In the genomic region with DNA sequence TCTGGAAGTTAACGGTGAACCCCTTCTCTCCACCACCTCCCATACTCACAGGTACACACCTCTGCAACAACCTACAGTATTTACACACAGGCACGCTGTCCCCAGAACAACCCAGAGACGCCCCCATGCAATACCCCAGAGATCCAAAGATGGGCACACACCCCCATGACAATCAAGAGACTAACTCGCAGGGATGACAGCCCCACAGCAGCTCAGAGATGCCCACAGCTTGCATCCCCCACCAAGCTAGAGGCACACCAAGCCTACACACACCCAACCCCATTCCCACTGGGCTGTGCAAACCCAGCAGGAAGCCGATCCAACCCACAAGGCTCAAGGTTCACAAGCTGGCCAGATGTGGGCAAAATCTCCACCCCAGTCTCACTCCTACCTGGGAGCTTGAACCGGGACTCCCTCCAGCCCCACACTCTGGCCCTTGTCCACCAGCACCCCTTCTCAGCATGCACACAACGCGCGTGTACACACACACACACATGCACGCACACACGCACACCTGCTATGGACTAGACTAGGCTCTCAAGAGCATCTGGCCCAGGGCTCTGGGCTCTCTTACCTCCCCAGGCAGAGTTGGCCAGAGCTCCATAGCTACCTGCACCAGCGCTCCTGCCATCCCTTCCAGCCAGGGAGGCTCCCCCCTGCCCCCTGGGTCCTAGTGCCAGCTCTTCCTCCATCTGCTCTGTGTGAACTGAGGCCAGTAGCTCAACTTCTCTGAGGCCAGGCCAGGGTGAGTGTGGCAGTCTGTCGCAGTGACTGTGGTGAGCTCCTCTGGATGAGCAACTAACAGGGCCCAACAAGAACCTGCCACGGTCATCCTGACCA, we compare ENCODE assay signal across 1 cellular context.
A peak's percentile ranks its signal among the peaks of the same experiment; 100 is the strongest.
TF ChIP-seq lines count a peak whose summit lies in the region.

No MANE protein-coding gene starts in this region.

TF ChIP-seq in HepG2, 621 proteins besides CTCF, POLR2A, EP300 and RAD21 (continued from another document and continues in another):
- TF ChIP-seq ZNF234 (CRISPR knock-in tag; conservative IDR thresholded peaks at IDR 0.05) (no peak), RNF2 (conservative IDR thresholded peaks at IDR 0.05; ENCODE audit: low read depth) (no peak), KLF13 (CRISPR knock-in tag; IDR thresholded peaks at IDR 0.05) (0 out of 2 replicates have a peak, but pooled peaks have one; percentile 32), SP5 (CRISPR knock-in tag; IDR thresholded peaks at IDR 0.05; ENCODE audit: borderline replicate concordance, low read depth) (no peak), SCMH1 (CRISPR knock-in tag; IDR thresholded peaks at IDR 0.05; ENCODE audit: borderline replicate concordance) (no peak), ZNF776 (CRISPR knock-in tag; IDR thresholded peaks at IDR 0.05) (no peak), NFE2L2 (IDR thresholded peaks at IDR 0.05; ENCODE audit: low read length) (no peak), NKX3-1 (CRISPR knock-in tag; IDR thresholded peaks at IDR 0.05) (0 out of 2 replicates have a peak, but pooled peaks have one; percentile 62), KDM5B (CRISPR knock-in tag; IDR thresholded peaks at IDR 0.05; ENCODE audit: borderline replicate concordance) (peak; percentile 32; the same call in 1 of the 2 replicates), ZNF296 (CRISPR knock-in tag; conservative IDR thresholded peaks at IDR 0.05) (no peak), HNRNPL (IDR thresholded peaks at IDR 0.05; ENCODE audit: low read depth, low read length) (peak; percentile 85), ZNF720 (CRISPR knock-in tag; IDR thresholded peaks at IDR 0.05) (no peak), ZNF737 (CRISPR knock-in tag; IDR thresholded peaks at IDR 0.05; ENCODE audit: borderline replicate concordance) (no peak), MED1 (CRISPR knock-in tag; IDR thresholded peaks at IDR 0.05) (peak; percentile 24; the same call in 1 of the 2 replicates), ZNF781 (CRISPR knock-in tag; IDR thresholded peaks at IDR 0.05; ENCODE audit: borderline replicate concordance, not compliant biosample characterization) (no peak), ZNF460 (CRISPR knock-in tag; IDR thresholded peaks at IDR 0.05; ENCODE audit: borderline replicate concordance) (no peak), SMAD3 (CRISPR knock-in tag; IDR thresholded peaks at IDR 0.05) (no peak), HDAC1 (CRISPR knock-in tag; IDR thresholded peaks at IDR 0.05) (peak; percentile 65), SAFB2 (CRISPR knock-in tag; IDR thresholded peaks at IDR 0.05; ENCODE audit: borderline replicate concordance, low read depth) (no peak), ARNT (IDR thresholded peaks at IDR 0.05) (no peak), KDM6A (CRISPR knock-in tag; IDR thresholded peaks at IDR 0.05; ENCODE audit: low read depth) (no peak), ZFYVE20 (CRISPR knock-in tag; IDR thresholded peaks at IDR 0.05; ENCODE audit: borderline replicate concordance, low read depth) (no peak), SRF (IDR thresholded peaks at IDR 0.05; ENCODE audit: low read depth, low read length) (no peak), GFI1 (CRISPR knock-in tag; IDR thresholded peaks at IDR 0.05; ENCODE audit: borderline replicate concordance) (0 out of 2 replicates have a peak, but pooled peaks have one; percentile 16), CBX1 (IDR thresholded peaks at IDR 0.05; ENCODE audit: low read depth) (no peak), ZNF777 (CRISPR knock-in tag; IDR thresholded peaks at IDR 0.05) (no peak), TEAD3 (CRISPR knock-in tag; optimal IDR thresholded peaks at IDR 0.05; ENCODE audit: borderline replicate concordance) (no peak), HHEX (CRISPR knock-in tag; IDR thresholded peaks at IDR 0.05) (no peak), ZNF430 (CRISPR knock-in tag; IDR thresholded peaks at IDR 0.05) (peak; percentile 75), PAX8 (CRISPR knock-in tag; IDR thresholded peaks at IDR 0.05; ENCODE audit: borderline replicate concordance) (no peak), MAFG (CRISPR knock-in tag; IDR thresholded peaks at IDR 0.05) (no peak), ZNF768 (CRISPR knock-in tag; IDR thresholded peaks at IDR 0.05) (peak; percentile 99)
- TF ChIP-seq, protein P1, sequence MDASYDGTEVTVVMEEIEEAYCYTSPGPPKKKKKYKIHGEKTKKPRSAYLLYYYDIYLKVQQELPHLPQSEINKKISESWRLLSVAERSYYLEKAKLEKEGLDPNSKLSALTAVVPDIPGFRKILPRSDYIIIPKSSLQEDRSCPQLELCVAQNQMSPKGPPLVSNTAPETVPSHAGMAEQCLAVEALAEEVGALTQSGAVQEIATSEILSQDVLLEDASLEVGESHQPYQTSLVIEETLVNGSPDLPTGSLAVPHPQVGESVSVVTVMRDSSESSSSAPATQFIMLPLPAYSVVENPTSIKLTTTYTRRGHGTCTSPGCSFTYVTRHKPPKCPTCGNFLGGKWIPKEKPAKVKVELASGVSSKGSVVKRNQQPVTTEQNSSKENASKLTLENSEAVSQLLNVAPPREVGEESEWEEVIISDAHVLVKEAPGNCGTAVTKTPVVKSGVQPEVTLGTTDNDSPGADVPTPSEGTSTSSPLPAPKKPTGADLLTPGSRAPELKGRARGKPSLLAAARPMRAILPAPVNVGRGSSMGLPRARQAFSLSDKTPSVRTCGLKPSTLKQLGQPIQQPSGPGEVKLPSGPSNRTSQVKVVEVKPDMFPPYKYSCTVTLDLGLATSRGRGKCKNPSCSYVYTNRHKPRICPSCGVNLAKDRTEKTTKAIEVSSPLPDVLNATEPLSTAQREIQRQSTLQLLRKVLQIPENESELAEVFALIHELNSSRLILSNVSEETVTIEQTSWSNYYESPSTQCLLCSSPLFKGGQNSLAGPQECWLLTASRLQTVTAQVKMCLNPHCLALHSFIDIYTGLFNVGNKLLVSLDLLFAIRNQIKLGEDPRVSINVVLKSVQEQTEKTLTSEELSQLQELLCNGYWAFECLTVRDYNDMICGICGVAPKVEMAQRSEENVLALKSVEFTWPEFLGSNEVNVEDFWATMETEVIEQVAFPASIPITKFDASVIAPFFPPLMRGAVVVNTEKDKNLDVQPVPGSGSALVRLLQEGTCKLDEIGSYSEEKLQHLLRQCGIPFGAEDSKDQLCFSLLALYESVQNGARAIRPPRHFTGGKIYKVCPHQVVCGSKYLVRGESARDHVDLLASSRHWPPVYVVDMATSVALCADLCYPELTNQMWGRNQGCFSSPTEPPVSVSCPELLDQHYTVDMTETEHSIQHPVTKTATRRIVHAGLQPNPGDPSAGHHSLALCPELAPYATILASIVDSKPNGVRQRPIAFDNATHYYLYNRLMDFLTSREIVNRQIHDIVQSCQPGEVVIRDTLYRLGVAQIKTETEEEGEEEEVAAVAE (CRISPR knock-in tag; IDR thresholded peaks at IDR 0.05; ENCODE audit: borderline replicate concordance): no peak
- TF ChIP-seq, protein P2, sequence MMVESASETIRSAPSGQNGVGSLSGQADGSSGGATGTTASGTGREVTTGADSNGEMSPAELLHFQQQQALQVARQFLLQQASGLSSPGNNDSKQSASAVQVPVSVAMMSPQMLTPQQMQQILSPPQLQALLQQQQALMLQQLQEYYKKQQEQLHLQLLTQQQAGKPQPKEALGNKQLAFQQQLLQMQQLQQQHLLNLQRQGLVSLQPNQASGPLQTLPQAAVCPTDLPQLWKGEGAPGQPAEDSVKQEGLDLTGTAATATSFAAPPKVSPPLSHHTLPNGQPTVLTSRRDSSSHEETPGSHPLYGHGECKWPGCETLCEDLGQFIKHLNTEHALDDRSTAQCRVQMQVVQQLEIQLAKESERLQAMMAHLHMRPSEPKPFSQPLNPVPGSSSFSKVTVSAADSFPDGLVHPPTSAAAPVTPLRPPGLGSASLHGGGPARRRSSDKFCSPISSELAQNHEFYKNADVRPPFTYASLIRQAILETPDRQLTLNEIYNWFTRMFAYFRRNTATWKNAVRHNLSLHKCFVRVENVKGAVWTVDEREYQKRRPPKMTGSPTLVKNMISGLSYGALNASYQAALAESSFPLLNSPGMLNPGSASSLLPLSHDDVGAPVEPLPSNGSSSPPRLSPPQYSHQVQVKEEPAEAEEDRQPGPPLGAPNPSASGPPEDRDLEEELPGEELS (CRISPR knock-in tag; IDR thresholded peaks at IDR 0.05): peak; percentile 17; the same call in 1 of the 2 replicates
- TF ChIP-seq, protein P3, sequence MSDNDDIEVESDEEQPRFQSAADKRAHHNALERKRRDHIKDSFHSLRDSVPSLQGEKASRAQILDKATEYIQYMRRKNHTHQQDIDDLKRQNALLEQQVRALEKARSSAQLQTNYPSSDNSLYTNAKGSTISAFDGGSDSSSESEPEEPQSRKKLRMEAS (IDR thresholded peaks at IDR 0.05): no peak
- TF ChIP-seq, protein P4, sequence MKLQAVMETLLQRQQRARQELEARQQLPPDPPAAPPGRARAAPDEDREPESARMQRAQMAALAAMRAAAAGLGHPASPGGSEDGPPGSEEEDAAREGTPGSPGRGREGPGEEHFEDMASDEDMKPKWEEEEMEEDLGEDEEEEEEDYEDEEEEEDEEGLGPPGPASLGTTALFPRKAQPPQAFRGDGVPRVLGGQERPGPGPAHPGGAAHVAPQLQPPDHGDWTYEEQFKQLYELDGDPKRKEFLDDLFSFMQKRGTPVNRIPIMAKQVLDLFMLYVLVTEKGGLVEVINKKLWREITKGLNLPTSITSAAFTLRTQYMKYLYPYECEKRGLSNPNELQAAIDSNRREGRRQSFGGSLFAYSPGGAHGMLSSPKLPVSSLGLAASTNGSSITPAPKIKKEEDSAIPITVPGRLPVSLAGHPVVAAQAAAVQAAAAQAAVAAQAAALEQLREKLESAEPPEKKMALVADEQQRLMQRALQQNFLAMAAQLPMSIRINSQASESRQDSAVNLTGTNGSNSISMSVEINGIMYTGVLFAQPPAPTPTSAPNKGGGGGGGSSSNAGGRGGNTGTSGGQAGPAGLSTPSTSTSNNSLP (IDR thresholded peaks at IDR 0.05; ENCODE audit: low read depth, low read length): no peak
- TF ChIP-seq, protein P5, sequence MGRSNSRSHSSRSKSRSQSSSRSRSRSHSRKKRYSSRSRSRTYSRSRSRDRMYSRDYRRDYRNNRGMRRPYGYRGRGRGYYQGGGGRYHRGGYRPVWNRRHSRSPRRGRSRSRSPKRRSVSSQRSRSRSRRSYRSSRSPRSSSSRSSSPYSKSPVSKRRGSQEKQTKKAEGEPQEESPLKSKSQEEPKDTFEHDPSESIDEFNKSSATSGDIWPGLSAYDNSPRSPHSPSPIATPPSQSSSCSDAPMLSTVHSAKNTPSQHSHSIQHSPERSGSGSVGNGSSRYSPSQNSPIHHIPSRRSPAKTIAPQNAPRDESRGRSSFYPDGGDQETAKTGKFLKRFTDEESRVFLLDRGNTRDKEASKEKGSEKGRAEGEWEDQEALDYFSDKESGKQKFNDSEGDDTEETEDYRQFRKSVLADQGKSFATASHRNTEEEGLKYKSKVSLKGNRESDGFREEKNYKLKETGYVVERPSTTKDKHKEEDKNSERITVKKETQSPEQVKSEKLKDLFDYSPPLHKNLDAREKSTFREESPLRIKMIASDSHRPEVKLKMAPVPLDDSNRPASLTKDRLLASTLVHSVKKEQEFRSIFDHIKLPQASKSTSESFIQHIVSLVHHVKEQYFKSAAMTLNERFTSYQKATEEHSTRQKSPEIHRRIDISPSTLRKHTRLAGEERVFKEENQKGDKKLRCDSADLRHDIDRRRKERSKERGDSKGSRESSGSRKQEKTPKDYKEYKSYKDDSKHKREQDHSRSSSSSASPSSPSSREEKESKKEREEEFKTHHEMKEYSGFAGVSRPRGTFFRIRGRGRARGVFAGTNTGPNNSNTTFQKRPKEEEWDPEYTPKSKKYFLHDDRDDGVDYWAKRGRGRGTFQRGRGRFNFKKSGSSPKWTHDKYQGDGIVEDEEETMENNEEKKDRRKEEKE (IDR thresholded peaks at IDR 0.05): no peak
- TF ChIP-seq, protein P6, sequence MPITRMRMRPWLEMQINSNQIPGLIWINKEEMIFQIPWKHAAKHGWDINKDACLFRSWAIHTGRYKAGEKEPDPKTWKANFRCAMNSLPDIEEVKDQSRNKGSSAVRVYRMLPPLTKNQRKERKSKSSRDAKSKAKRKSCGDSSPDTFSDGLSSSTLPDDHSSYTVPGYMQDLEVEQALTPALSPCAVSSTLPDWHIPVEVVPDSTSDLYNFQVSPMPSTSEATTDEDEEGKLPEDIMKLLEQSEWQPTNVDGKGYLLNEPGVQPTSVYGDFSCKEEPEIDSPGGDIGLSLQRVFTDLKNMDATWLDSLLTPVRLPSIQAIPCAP (CRISPR knock-in tag; IDR thresholded peaks at IDR 0.05; ENCODE audit: low read depth): no peak
- TF ChIP-seq, protein P7, sequence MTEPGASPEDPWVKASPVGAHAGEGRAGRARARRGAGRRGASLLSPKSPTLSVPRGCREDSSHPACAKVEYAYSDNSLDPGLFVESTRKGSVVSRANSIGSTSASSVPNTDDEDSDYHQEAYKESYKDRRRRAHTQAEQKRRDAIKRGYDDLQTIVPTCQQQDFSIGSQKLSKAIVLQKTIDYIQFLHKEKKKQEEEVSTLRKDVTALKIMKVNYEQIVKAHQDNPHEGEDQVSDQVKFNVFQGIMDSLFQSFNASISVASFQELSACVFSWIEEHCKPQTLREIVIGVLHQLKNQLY (CRISPR knock-in tag; IDR thresholded peaks at IDR 0.05): no peak
- TF ChIP-seq, protein P8, sequence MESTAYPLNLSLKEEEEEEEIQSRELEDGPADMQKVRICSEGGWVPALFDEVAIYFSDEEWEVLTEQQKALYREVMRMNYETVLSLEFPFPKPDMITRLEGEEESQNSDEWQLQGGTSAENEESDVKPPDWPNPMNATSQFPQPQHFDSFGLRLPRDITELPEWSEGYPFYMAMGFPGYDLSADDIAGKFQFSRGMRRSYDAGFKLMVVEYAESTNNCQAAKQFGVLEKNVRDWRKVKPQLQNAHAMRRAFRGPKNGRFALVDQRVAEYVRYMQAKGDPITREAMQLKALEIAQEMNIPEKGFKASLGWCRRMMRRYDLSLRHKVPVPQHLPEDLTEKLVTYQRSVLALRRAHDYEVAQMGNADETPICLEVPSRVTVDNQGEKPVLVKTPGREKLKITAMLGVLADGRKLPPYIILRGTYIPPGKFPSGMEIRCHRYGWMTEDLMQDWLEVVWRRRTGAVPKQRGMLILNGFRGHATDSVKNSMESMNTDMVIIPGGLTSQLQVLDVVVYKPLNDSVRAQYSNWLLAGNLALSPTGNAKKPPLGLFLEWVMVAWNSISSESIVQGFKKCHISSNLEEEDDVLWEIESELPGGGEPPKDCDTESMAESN (CRISPR knock-in tag; conservative IDR thresholded peaks at IDR 0.05): no peak
- TF ChIP-seq, protein P9, sequence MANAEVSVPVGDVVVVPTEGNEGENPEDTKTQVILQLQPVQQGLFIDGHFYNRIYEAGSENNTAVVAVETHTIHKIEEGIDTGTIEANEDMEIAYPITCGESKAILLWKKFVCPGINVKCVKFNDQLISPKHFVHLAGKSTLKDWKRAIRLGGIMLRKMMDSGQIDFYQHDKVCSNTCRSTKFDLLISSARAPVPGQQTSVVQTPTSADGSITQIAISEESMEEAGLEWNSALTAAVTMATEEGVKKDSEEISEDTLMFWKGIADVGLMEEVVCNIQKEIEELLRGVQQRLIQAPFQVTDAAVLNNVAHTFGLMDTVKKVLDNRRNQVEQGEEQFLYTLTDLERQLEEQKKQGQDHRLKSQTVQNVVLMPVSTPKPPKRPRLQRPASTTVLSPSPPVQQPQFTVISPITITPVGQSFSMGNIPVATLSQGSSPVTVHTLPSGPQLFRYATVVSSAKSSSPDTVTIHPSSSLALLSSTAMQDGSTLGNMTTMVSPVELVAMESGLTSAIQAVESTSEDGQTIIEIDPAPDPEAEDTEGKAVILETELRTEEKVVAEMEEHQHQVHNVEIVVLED (CRISPR knock-in tag; IDR thresholded peaks at IDR 0.05; ENCODE audit: borderline replicate concordance): peak; percentile 57; the same call in 1 of the 2 replicates
- TF ChIP-seq, protein P10, sequence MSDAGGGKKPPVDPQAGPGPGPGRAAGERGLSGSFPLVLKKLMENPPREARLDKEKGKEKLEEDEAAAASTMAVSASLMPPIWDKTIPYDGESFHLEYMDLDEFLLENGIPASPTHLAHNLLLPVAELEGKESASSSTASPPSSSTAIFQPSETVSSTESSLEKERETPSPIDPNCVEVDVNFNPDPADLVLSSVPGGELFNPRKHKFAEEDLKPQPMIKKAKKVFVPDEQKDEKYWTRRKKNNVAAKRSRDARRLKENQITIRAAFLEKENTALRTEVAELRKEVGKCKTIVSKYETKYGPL (CRISPR knock-in tag; IDR thresholded peaks at IDR 0.05): no peak
- TF ChIP-seq, protein P11, sequence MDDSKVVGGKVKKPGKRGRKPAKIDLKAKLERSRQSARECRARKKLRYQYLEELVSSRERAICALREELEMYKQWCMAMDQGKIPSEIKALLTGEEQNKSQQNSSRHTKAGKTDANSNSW (CRISPR knock-in tag; IDR thresholded peaks at IDR 0.05; ENCODE audit: borderline replicate concordance): no peak
